Comparison of ENCODE assay signal across 1 cellular context in the genomic region with DNA sequence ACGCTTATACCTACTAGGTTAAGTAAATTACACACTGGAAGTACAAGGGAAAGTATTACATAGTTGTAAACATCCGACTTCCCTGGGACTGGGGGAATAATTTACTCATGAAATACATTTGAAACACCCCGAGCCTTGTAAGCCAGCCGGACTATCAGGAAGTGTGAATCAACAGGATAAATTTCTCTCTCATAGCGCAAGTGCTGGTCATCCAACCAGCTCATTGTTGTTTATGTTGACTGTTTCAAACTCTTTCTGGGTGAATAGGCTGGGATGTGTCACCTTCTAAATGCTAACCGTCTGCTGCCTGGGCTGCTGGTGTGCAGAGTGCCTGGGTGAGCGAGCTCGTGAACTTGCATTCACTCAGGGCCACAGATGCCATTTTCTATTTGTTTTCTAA.
TF ChIP-seq lines count a peak whose summit lies in the region.

No MANE protein-coding gene starts in this region.

TF ChIP-seq in GM23338, 12 proteins besides CTCF, POLR2A, EP300 and RAD21 (continued from another document):
- TF ChIP-seq, protein P1, sequence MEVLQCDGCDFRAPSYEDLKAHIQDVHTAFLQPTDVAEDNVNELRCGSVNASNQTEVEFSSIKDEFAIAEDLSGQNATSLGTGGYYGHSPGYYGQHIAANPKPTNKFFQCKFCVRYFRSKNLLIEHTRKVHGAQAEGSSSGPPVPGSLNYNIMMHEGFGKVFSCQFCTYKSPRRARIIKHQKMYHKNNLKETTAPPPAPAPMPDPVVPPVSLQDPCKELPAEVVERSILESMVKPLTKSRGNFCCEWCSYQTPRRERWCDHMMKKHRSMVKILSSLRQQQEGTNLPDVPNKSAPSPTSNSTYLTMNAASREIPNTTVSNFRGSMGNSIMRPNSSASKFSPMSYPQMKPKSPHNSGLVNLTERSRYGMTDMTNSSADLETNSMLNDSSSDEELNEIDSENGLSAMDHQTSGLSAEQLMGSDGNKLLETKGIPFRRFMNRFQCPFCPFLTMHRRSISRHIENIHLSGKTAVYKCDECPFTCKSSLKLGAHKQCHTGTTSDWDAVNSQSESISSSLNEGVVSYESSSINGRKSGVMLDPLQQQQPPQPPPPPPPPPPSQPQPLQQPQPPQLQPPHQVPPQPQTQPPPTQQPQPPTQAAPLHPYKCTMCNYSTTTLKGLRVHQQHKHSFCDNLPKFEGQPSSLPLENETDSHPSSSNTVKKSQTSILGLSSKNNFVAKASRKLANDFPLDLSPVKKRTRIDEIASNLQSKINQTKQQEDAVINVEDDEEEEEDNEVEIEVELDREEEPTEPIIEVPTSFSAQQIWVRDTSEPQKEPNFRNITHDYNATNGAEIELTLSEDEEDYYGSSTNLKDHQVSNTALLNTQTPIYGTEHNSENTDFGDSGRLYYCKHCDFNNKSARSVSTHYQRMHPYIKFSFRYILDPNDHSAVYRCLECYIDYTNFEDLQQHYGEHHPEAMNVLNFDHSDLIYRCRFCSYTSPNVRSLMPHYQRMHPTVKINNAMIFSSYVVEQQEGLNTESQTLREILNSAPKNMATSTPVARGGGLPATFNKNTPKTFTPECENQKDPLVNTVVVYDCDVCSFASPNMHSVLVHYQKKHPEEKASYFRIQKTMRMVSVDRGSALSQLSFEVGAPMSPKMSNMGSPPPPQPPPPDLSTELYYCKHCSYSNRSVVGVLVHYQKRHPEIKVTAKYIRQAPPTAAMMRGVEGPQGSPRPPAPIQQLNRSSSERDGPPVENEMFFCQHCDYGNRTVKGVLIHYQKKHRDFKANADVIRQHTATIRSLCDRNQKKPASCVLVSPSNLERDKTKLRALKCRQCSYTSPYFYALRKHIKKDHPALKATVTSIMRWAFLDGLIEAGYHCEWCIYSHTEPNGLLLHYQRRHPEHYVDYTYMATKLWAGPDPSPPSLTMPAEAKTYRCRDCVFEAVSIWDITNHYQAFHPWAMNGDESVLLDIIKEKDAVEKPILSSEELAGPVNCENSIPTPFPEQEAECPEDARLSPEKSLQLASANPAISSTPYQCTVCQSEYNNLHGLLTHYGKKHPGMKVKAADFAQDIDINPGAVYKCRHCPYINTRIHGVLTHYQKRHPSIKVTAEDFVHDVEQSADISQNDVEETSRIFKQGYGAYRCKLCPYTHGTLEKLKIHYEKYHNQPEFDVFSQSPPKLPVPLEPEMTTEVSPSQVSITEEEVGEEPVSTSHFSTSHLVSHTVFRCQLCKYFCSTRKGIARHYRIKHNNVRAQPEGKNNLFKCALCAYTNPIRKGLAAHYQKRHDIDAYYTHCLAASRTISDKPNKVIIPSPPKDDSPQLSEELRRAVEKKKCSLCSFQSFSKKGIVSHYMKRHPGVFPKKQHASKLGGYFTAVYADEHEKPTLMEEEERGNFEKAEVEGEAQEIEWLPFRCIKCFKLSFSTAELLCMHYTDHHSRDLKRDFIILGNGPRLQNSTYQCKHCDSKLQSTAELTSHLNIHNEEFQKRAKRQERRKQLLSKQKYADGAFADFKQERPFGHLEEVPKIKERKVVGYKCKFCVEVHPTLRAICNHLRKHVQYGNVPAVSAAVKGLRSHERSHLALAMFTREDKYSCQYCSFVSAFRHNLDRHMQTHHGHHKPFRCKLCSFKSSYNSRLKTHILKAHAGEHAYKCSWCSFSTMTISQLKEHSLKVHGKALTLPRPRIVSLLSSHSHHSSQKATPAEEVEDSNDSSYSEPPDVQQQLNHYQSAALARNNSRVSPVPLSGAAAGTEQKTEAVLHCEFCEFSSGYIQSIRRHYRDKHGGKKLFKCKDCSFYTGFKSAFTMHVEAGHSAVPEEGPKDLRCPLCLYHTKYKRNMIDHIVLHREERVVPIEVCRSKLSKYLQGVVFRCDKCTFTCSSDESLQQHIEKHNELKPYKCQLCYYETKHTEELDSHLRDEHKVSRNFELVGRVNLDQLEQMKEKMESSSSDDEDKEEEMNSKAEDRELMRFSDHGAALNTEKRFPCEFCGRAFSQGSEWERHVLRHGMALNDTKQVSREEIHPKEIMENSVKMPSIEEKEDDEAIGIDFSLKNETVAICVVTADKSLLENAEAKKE (CRISPR knock-in tag; IDR thresholded peaks at IDR 0.05) = no peak
- no peak for TF ChIP-seq CREB1 (CRISPR knock-in tag; IDR thresholded peaks at IDR 0.05; ENCODE audit: low read depth)
- TF ChIP-seq EZH2phosphoT487 (IDR thresholded peaks at IDR 0.05; ENCODE audit: unreplicated experiment) = no peak
- TF ChIP-seq, protein P2, sequence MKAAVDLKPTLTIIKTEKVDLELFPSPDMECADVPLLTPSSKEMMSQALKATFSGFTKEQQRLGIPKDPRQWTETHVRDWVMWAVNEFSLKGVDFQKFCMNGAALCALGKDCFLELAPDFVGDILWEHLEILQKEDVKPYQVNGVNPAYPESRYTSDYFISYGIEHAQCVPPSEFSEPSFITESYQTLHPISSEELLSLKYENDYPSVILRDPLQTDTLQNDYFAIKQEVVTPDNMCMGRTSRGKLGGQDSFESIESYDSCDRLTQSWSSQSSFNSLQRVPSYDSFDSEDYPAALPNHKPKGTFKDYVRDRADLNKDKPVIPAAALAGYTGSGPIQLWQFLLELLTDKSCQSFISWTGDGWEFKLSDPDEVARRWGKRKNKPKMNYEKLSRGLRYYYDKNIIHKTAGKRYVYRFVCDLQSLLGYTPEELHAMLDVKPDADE (IDR thresholded peaks at IDR 0.05) = no peak
